In genomic region chr6:113120577-113121285, GRCh38 we compare ENCODE assay signal across 11 cellular contexts.
A peak's percentile ranks its signal among the peaks of the same experiment; 100 is the strongest.
DNase-seq lines count a peak whose midpoint lies in the region; ATAC-seq, FAIRE-seq and TF ChIP-seq lines count a peak whose summit lies in the region.
"Had no signal": no experiment of that assay in that cellular context is flagged by ENCODE, and none has a peak within 500 bp of the region (broad histone marks: within the 10 kb centered on the region; RNA-seq: fewer than 3 reads in every experiment).

No MANE protein-coding gene starts in this region.

- peaks cover 11% of the 10 kb centered on the region for H3K9me3 Mint-ChIP-seq in natural killer cell treated with Interleukin-12 subunit alpha and Interleukin-12 subunit beta and Interleukin-15 and Interleukin-18, amount 100 ng/mL, for 72 hours

- POLR2A ChIA-PET in A673 (lab: Charles Lee; ENCODE audit: low non-redundant PET): no interaction called here

- CTCF ChIA-PET in A673 (lab: Charles Lee): no interaction called here

- intact Hi-C loops in A673 (cut with micrococcal nuclease; ENCODE audit: unreplicated experiment): no loop called here

- H3K4me1 Mint-ChIP-seq in natural killer cell treated with Interleukin-12 subunit alpha and Interleukin-12 subunit beta and Interleukin-15 and Interleukin-18, amount 100 ng/mL, for 72 hours (ENCODE audit: low read depth in 2 of 2): no peaks in the 10 kb centered on the region
- H3K4me1 Mint-ChIP-seq: stimulated activated effector memory CD8-positive, alpha-beta T cell treated with anti-CD3 and anti-CD28 coated beads, Interleukin-12 subunit alpha, Interleukin-12 subunit beta, amount 100 ng/mL, for 72 hours had no signal

- ATAC-seq in natural killer cell treated with Interleukin-12 subunit alpha and Interleukin-12 subunit beta and Interleukin-15 and Interleukin-18, amount 100 ng/mL, for 72 hours: no peak
- ATAC-seq: gastroesophageal sphincter; stimulated activated effector memory CD8-positive, alpha-beta T cell treated with anti-CD3 and anti-CD28 coated beads, Interleukin-12 subunit alpha, Interleukin-12 subunit beta, amount 100 ng/mL, for 72 hours had no signal

- no peaks in the 10 kb centered on the region for H3K36me3 ChIP-seq in A673 (ENCODE audit: insufficient read depth, low read length, poor library complexity, severe bottlenecking)
- H3K36me3 ChIP-seq: gastroesophageal sphincter had no signal

- peaks cover 10% of the 10 kb centered on the region for H3K4me1 ChIP-seq in A673 (ENCODE audit: insufficient read depth, low read length, poor library complexity, severe bottlenecking)

- H3K4me3 Mint-ChIP-seq in natural killer cell treated with Interleukin-12 subunit alpha and Interleukin-12 subunit beta and Interleukin-15 and Interleukin-18, amount 100 ng/mL, for 72 hours: no peak overlapping the region
- H3K4me3 Mint-ChIP-seq: stimulated activated effector memory CD8-positive, alpha-beta T cell treated with anti-CD3 and anti-CD28 coated beads, Interleukin-12 subunit alpha, Interleukin-12 subunit beta, amount 100 ng/mL, for 72 hours had no signal

- no peaks in the 10 kb centered on the region for H3K27me3 ChIP-seq in A673 (replicated peaks; ENCODE audit: insufficient read depth, low read depth, low read length, poor library complexity)
- H3K27me3 ChIP-seq: gastroesophageal sphincter had no signal

- no peak overlapping the region for H3K27ac Mint-ChIP-seq in natural killer cell treated with Interleukin-12 subunit alpha and Interleukin-12 subunit beta and Interleukin-15 and Interleukin-18, amount 100 ng/mL, for 72 hours
- H3K27ac Mint-ChIP-seq: stimulated activated effector memory CD8-positive, alpha-beta T cell treated with anti-CD3 and anti-CD28 coated beads, Interleukin-12 subunit alpha, Interleukin-12 subunit beta, amount 100 ng/mL, for 72 hours had no signal

- H3K9me3 ChIP-seq in A673 (ENCODE audit: low read depth, low read length, poor library complexity, severe bottlenecking): peaks cover 14% of the 10 kb centered on the region

- TF ChIP-seq CTCF in A673 (conservative IDR thresholded peaks at IDR 0.05; ENCODE audit: low read depth, low read length) (no peak), HFF-Myc (IDR thresholded peaks at IDR 0.05; ENCODE audit: low read depth, low read length, missing control alignments) (no peak), D721Med (IDR thresholded peaks at IDR 0.05; ENCODE audit: insufficient read depth, missing control alignments) (no peak)

- H3K27ac ChIP-seq in A673 (ENCODE audit: low read depth, low read length, poor library complexity, severe bottlenecking): no peak overlapping the region
- H3K27ac ChIP-seq: gastroesophageal sphincter had no signal

- no TSS peak for BruUV-seq in A673 (replicated peaks; lab: Mats Ljungman, UMichigan)

- no peak overlapping the region for H3K4me3 ChIP-seq in A673 (ENCODE audit: low read depth, low read length, poor library complexity, severe bottlenecking)
- no peak overlapping the region for H3K4me3 ChIP-seq in HFF-Myc (replicated peaks; ENCODE audit: low read depth, low read length)
- H3K4me3 ChIP-seq: gastroesophageal sphincter had no signal

- peaks cover 8% of the 10 kb centered on the region for H3K36me3 Mint-ChIP-seq in natural killer cell treated with Interleukin-12 subunit alpha and Interleukin-12 subunit beta and Interleukin-15 and Interleukin-18, amount 100 ng/mL, for 72 hours
- H3K36me3 Mint-ChIP-seq: stimulated activated effector memory CD8-positive, alpha-beta T cell treated with anti-CD3 and anti-CD28 coated beads, Interleukin-12 subunit alpha, Interleukin-12 subunit beta, amount 100 ng/mL, for 72 hours had no signal

- peak; percentile 16 for DNase-seq in A673 (ENCODE audit: low spot score)
- DNase-seq in HFF-Myc (ENCODE audit: extremely low read depth, low read depth): peak; percentile 79
- DNase-seq in SKM-1 treated with dmso at 0.1 percent for 144 hours (lab: John Stamatoyannopoulos, UW; ENCODE audit: unreplicated experiment): peak; percentile 5
- DNase-seq in glomerular visceral epithelial cell (ENCODE audit: extremely low spot score): peak; percentile 96
- DNase-seq in D721Med (ENCODE audit: insufficient read length, low spot score): no peak
- DNase-seq in occipital lobe (lab: John Stamatoyannopoulos, UW): no peak
- DNase-seq in natural killer cell treated with Interleukin-12 subunit alpha and Interleukin-12 subunit beta and Interleukin-15 and Interleukin-18, amount 100 ng/mL, for 72 hours (ENCODE audit: low spot score): no peak
- DNase-seq in activated T-cell treated with anti-CD3 and anti-CD28 coated beads, Interleukin-2, amount 50 U/mL, for 1 hour: no peak
- DNase-seq: RPMI8226 had no signal

- no peaks in the 10 kb centered on the region for H3K27me3 Mint-ChIP-seq in natural killer cell treated with Interleukin-12 subunit alpha and Interleukin-12 subunit beta and Interleukin-15 and Interleukin-18, amount 100 ng/mL, for 72 hours

- no peak for FAIRE-seq in D721Med (lab: Jason Lieb, UNC)

Comparison
In these comparisons a context has a peak if more than half of its experiments do, and no peak if none do; other contexts are left out.
1. DNase-seq: peak in A673 (single experiment), HFF-Myc (single experiment), SKM-1 treated with dmso at 0.1 percent for 144 hours (single experiment) and glomerular visceral epithelial cell (single experiment); none in D721Med (single experiment), occipital lobe (single experiment), natural killer cell treated with Interleukin-12 subunit alpha and Interleukin-12 subunit beta and Interleukin-15 and Interleukin-18, amount 100 ng/mL, for 72 hours (single experiment) and activated T-cell treated with anti-CD3 and anti-CD28 coated beads, Interleukin-2, amount 50 U/mL, for 1 hour (single experiment).